29 cellular contexts compared by ENCODE assay signal in the genomic region with DNA sequence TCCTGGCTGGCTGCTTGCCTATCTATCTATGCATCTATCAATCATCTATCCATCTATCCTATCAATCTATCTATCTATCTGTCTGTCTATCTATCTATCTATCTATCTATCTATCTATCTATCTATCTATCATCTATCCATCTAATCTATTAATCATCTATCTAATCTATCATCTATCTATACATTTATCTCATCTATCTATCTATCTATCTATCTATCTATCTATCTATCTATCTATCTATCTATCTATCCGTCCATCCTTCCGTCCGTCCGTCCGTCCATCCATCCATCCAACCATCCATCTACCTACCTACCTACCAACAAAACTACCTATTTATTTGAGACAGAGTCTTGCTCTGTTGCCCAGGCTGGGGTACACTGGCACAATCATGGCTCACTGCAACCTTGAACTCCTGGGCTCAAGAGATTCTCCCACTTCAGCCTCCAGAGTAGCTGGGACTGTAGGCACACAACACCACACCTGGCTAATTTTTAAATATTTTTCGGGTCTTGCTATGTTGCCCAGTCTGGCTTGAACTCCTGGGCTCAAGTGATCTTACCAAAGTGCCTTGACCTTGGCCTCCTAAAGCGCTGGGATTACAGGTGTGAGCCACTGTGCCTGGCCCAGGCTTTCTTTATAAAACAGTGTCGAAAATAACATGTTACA.
"Had no signal": no experiment of that assay in that cellular context is flagged by ENCODE, and none has a peak within 500 bp of the region (broad histone marks: within the 10 kb centered on the region; RNA-seq: fewer than 3 reads in every experiment).

No MANE protein-coding gene starts in this region.

- H3K27me3 Mint-ChIP-seq: stimulated activated naive CD8-positive, alpha-beta T cell treated with anti-CD3 and anti-CD28 coated beads, Interleukin-15, amount 100 ng/mL, for 72 hours; stimulated activated naive CD8-positive, alpha-beta T cell treated with anti-CD3 and anti-CD28 coated beads, Interleukin-15, Interleukin-2, amounts not matched to agents 100 ng/mL and 50 ng/mL, for 24 hours; type B pancreatic cell had no signal

- H3K4me3 Mint-ChIP-seq: stimulated activated effector memory CD8-positive, alpha-beta T cell treated with anti-CD3 and anti-CD28 coated beads, Interleukin-12 subunit alpha, Interleukin-12 subunit beta, amount 100 ng/mL, for 72 hours; stimulated activated memory B cell treated with anti-CD40 and anti-IgM and Interleukin-4, amounts not matched to agents 10 μg/mL and 1 μg/mL and 100 μg/mL, for 72 hours; stimulated activated naive B cell treated with anti-CD40 and anti-IgM and Interleukin-4, amounts not matched to agents 10 μg/mL and 1 μg/mL and 100 μg/mL, for 72 hours; stimulated activated naive CD8-positive, alpha-beta T cell treated with anti-CD3 and anti-CD28 coated beads, Interleukin-15, amount 100 ng/mL, for 72 hours; stimulated activated naive CD8-positive, alpha-beta T cell treated with anti-CD3 and anti-CD28 coated beads, Interleukin-15, Interleukin-2, amounts not matched to agents 100 ng/mL and 50 ng/mL, for 24 hours; type B pancreatic cell had no signal

- H3K36me3 Mint-ChIP-seq: stimulated activated effector memory CD8-positive, alpha-beta T cell treated with anti-CD3 and anti-CD28 coated beads, Interleukin-12 subunit alpha, Interleukin-12 subunit beta, amount 100 ng/mL, for 72 hours; stimulated activated memory B cell treated with anti-CD40 and anti-IgM and Interleukin-4, amounts not matched to agents 10 μg/mL and 1 μg/mL and 100 μg/mL, for 72 hours had no signal

- H3K4me1 ChIP-seq: suprapubic skin, testis, thyroid gland, transverse colon, upper lobe of left lung, upper lobe of right lung, uterus, vagina had no signal

- H3K4me3 ChIP-seq: stomach, suprapubic skin, testis, thoracic aorta, thyroid gland, tibial artery, tibial nerve, transverse colon, upper lobe of left lung, upper lobe of right lung, uterus, vagina had no signal

- ATAC-seq: stimulated activated effector memory CD8-positive, alpha-beta T cell treated with anti-CD3 and anti-CD28 coated beads, Interleukin-12 subunit alpha, Interleukin-12 subunit beta, amount 100 ng/mL, for 72 hours; stimulated activated memory B cell treated with anti-CD40 and anti-IgM and Interleukin-4, amounts not matched to agents 10 μg/mL and 1 μg/mL and 100 μg/mL, for 72 hours; stimulated activated naive B cell treated with anti-CD40 and anti-IgM and Interleukin-4, amounts not matched to agents 10 μg/mL and 1 μg/mL and 100 μg/mL, for 72 hours; stimulated activated naive CD8-positive, alpha-beta T cell treated with anti-CD3 and anti-CD28 coated beads, Interleukin-15, amount 100 ng/mL, for 72 hours; stimulated activated naive CD8-positive, alpha-beta T cell treated with anti-CD3 and anti-CD28 coated beads, Interleukin-15, Interleukin-2, amounts not matched to agents 100 U/mL and 50 U/mL, for 24 hours; upper lobe of right lung had no signal

- DNase-seq: stimulated activated CD4-positive, alpha-beta T cell treated with anti-CD3 and anti-CD28 coated beads, Interleukin-2, amount 100 ng/mL, for 48 hours; stimulated activated CD4-positive, alpha-beta T cell treated with anti-CD3 and anti-CD28 coated beads, Interleukin-4, amount 100 ng/mL, for 1 hour; stimulated activated CD4-positive, alpha-beta T cell treated with anti-CD3 and anti-CD28 coated beads, Interleukin-4, amount 100 ng/mL, for 24 hours; stimulated activated CD4-positive, alpha-beta T cell treated with anti-CD3 and anti-CD28 coated beads, Interleukin-4, amount 100 ng/mL, for 4 hours; stimulated activated CD8-positive, alpha-beta memory T cell treated with anti-CD3 and anti-CD28 coated beads, Interleukin-4, amount 100 ng/mL, for 48 hours; stimulated activated naive B cell treated with anti-CD40 and anti-IgM and Interleukin-4, amounts not matched to agents 10 μg/mL and 1 μg/mL and 100 μg/mL, for 72 hours; stimulated activated naive CD4-positive, alpha-beta T cell; stimulated activated naive CD4-positive, alpha-beta T cell treated with Interleukin-2 at 50 U/mL for 16 hours; stimulated activated naive CD8-positive, alpha-beta T cell treated with anti-CD3 and anti-CD28 coated beads, Interleukin-15, amount 100 ng/mL, for 72 hours; stimulated activated naive CD8-positive, alpha-beta T cell treated with anti-CD3 and anti-CD28 coated beads, Interleukin-15, Interleukin-2, amounts not matched to agents 100 U/mL and 50 U/mL, for 24 hours; stomach; substantia nigra; testis; thyroid gland; tibial artery; transverse colon; trophoblast cell; upper lobe of left lung; upper lobe of right lung; uterus had no signal

- H3K27ac ChIP-seq: stomach, suprapubic skin, testis, thoracic aorta, thyroid gland, tibial artery, tibial nerve, transverse colon, upper lobe of left lung, upper lobe of right lung, uterus, vagina had no signal

- H3K27ac Mint-ChIP-seq: stimulated activated effector memory CD8-positive, alpha-beta T cell treated with anti-CD3 and anti-CD28 coated beads, Interleukin-12 subunit alpha, Interleukin-12 subunit beta, amount 100 ng/mL, for 72 hours; stimulated activated memory B cell treated with anti-CD40 and anti-IgM and Interleukin-4, amounts not matched to agents 10 μg/mL and 1 μg/mL and 100 μg/mL, for 72 hours; stimulated activated naive B cell treated with anti-CD40 and anti-IgM and Interleukin-4, amounts not matched to agents 10 μg/mL and 1 μg/mL and 100 μg/mL, for 72 hours; stimulated activated naive CD8-positive, alpha-beta T cell treated with anti-CD3 and anti-CD28 coated beads, Interleukin-15, amount 100 ng/mL, for 72 hours; stimulated activated naive CD8-positive, alpha-beta T cell treated with anti-CD3 and anti-CD28 coated beads, Interleukin-15, Interleukin-2, amounts not matched to agents 100 ng/mL and 50 ng/mL, for 24 hours; type B pancreatic cell had no signal

- H3K27me3 ChIP-seq: stomach, suprapubic skin, testis, thyroid gland, tibial artery, tibial nerve, transverse colon, upper lobe of left lung, upper lobe of right lung, uterus, vagina had no signal

- FAIRE-seq: urothelium cell line had no signal

- H3K9me3 ChIP-seq: stomach, suprapubic skin, testis, thoracic aorta, thyroid gland, tibial artery, tibial nerve, transverse colon, upper lobe of left lung, upper lobe of right lung, uterus, vagina had no signal

- H3K9me3 Mint-ChIP-seq: stimulated activated effector memory CD8-positive, alpha-beta T cell treated with anti-CD3 and anti-CD28 coated beads, Interleukin-12 subunit alpha, Interleukin-12 subunit beta, amount 100 ng/mL, for 72 hours; stimulated activated memory B cell treated with anti-CD40 and anti-IgM and Interleukin-4, amounts not matched to agents 10 μg/mL and 1 μg/mL and 100 μg/mL, for 72 hours; stimulated activated naive CD8-positive, alpha-beta T cell treated with anti-CD3 and anti-CD28 coated beads, Interleukin-15, amount 100 ng/mL, for 72 hours; stimulated activated naive CD8-positive, alpha-beta T cell treated with anti-CD3 and anti-CD28 coated beads, Interleukin-15, Interleukin-2, amounts not matched to agents 100 ng/mL and 50 ng/mL, for 24 hours; type B pancreatic cell had no signal

- H3K4me1 Mint-ChIP-seq: stimulated activated effector memory CD8-positive, alpha-beta T cell treated with anti-CD3 and anti-CD28 coated beads, Interleukin-12 subunit alpha, Interleukin-12 subunit beta, amount 100 ng/mL, for 72 hours; stimulated activated memory B cell treated with anti-CD40 and anti-IgM and Interleukin-4, amounts not matched to agents 10 μg/mL and 1 μg/mL and 100 μg/mL, for 72 hours; stimulated activated naive B cell treated with anti-CD40 and anti-IgM and Interleukin-4, amounts not matched to agents 10 μg/mL and 1 μg/mL and 100 μg/mL, for 72 hours; stimulated activated naive CD8-positive, alpha-beta T cell treated with anti-CD3 and anti-CD28 coated beads, Interleukin-15, amount 100 ng/mL, for 72 hours had no signal

- H3K36me3 ChIP-seq: stomach, suprapubic skin, thoracic aorta, thyroid gland, tibial artery, transverse colon, upper lobe of left lung, upper lobe of right lung, uterus, vagina had no signal
